In genomic region chr5:140966293-140967225, GRCh38 we compare ENCODE assay signal across 8 cellular contexts. TPM values are rescaled to one million over a fixed set of nuclear protein-coding genes. Genes with fewer than 3 reads are reported as not detected.
DNase-seq lines count a peak whose midpoint lies in the region; ATAC-seq lines count a peak whose summit lies in the region.

A gene with protein sequence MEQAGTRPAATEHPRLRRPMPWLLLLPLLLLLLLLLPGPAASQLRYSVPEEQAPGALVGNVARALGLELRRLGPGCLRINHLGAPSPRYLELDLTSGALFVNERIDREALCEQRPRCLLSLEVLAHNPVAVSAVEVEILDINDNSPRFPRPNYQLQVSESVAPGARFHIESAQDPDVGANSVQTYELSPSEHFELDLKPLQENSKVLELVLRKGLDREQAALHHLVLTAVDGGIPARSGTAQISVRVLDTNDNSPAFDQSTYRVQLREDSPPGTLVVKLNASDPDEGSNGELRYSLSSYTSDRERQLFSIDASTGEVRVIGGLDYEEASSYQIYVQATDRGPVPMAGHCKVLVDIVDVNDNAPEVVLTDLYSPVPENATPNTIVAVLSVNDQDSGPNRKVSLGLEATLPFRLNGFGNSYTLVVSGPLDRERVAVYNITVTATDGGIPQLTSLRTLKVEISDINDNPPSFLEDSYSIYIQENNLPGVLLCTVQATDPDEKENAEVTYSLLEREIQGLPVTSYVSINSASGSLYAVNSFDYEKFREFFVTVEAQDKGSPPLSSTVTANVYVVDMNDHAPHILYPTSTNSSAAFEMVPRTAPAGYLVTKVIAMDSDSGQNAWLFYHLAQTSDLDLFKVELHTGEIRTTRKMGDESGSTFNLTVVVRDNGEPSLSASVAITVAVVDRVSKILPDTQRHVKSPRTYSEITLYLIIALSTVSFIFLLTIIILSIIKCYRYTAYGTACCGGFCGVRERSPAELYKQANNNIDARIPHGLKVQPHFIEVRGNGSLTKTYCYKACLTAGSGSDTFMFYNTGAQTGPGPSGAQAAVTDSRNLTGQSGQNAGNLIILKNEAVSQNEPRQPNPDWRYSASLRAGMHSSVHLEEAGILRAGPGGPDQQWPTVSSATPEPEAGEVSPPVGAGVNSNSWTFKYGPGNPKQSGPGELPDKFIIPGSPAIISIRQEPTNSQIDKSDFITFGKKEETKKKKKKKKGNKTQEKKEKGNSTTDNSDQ (plus strand): TSS chr5:140966476. CDS start chr5:140966767, 291 bp downstream.

- H3K4me1 ChIP-seq in effector memory CD4-positive, alpha-beta T cell (ENCODE audit: control insufficient read depth, insufficient read depth, low read length, poor library complexity, severe bottlenecking): no peaks in the 10 kb centered on the region

- ATAC-seq in HG02588 (IDR thresholded peaks at IDR 0.05; ENCODE audit: unreplicated experiment) (no peak), HG03521 (IDR thresholded peaks at IDR 0.05; ENCODE audit: unreplicated experiment) (no peak)

- no peaks in the 10 kb centered on the region for H3K9me3 ChIP-seq in effector memory CD4-positive, alpha-beta T cell (ENCODE audit: control insufficient read depth, low read length)

- peak; percentile 42 for DNase-seq in NCI-H1436 (lab: John Stamatoyannopoulos, UW)
- no peak for DNase-seq in NCI-H1436 treated with DMSO at 0.1 percent for 48 hours (lab: John Stamatoyannopoulos, UW)
- peak; percentile 44 for DNase-seq in SK-N-DZ (ENCODE audit: low spot score)
- DNase-seq in glomerular visceral epithelial cell (ENCODE audit: extremely low spot score): peak; percentile 47
- DNase-seq in occipital lobe (lab: John Stamatoyannopoulos, UW): peak; percentile 70
- DNase-seq in effector memory CD4-positive, alpha-beta T cell: no peak

- H3K27me3 ChIP-seq in effector memory CD4-positive, alpha-beta T cell (replicated peaks; ENCODE audit: control insufficient read depth, insufficient read depth, low read length, poor library complexity, severe bottlenecking): peaks cover 5% of the 10 kb centered on the region

- H3K36me3 ChIP-seq in effector memory CD4-positive, alpha-beta T cell (ENCODE audit: control insufficient read depth, insufficient read depth, low read length): no peaks in the 10 kb centered on the region

- H3K4me3 ChIP-seq in effector memory CD4-positive, alpha-beta T cell (ENCODE audit: insufficient read depth, low read depth, low read length, poor library complexity, severe bottlenecking): no peak within 1 kb of the TSS

- no peak within 1 kb of the TSS for H3K27ac ChIP-seq in effector memory CD4-positive, alpha-beta T cell (ENCODE audit: insufficient read depth, low read length, poor library complexity, severe bottlenecking)

RNA-seq across cellular contexts. Expression of the gene that starts here (rescaled TPM):
- polyA plus RNA-seq in SK-N-DZ (2014; cell fraction: cytosol; rRNA removed): 0.64 and 0.90 TPM in 2 replicates
- polyA plus RNA-seq in SK-N-DZ (2014; cell fraction: nucleus; rRNA removed): 1.4 and 3.0 TPM in 2 replicates
- total RNA-seq in occipital lobe: 33.5 TPM

Comparison
In these comparisons a context has a peak if more than half of its experiments do, and no peak if none do; other contexts are left out.
1. DNase-seq: peak in NCI-H1436 (single experiment), SK-N-DZ (single experiment), glomerular visceral epithelial cell (single experiment) and occipital lobe (single experiment); none in NCI-H1436 treated with DMSO at 0.1 percent for 48 hours (single experiment) and effector memory CD4-positive, alpha-beta T cell (0 of 3).